Comparison of ENCODE assay signal across 19 cellular contexts in the genomic region with DNA sequence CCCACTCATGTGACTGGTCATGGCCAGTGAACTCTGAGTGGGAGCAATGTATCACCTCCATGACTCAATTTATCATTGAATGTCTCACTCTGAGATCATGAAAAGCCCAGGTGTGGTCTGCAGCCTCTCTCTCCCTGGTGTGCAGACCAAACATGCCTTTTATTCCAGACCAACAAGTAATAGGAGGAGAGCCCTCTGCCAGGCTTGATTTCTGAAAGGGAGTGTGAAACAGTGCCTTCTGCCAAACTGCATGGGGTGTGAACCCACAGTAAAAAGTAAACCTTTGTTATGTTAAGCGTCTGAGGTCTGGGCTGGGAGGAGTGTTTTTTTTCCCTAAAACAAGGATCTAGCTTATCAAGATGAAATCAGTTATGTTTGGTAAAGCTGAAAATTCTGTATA.
DNase-seq lines count a peak whose midpoint lies in the region; ATAC-seq lines count a peak whose summit lies in the region.
"Had no signal": no experiment of that assay in that cellular context is flagged by ENCODE, and none has a peak within 500 bp of the region (broad histone marks: within the 10 kb centered on the region; RNA-seq: fewer than 3 reads in every experiment).

No MANE protein-coding gene starts in this region.

- no peak overlapping the region for H3K4me3 ChIP-seq in HAP-1
- H3K4me3 ChIP-seq: A549, GM23248, SJCRH30 had no signal

- no peaks in the 10 kb centered on the region for H3K36me3 ChIP-seq in HAP-1 (replicated peaks)
- H3K36me3 ChIP-seq: SJCRH30 had no signal

- DNase-seq in COR-L47 (lab: John Stamatoyannopoulos, UW), result peak; percentile 53
- peak; percentile 39 to 60 for DNase-seq in HAP-1 (ENCODE audit: low spot score in 2 of 2)
- DNase-seq in astrocyte of the hippocampus (ENCODE audit: low read depth, low spot score), result peak; percentile 30
- DNase-seq in iPS-NIHi7 (ENCODE audit: extremely low spot score), result peak; percentile 19
- DNase-seq in activated CD4-positive, alpha-beta T cell treated with anti-CD3 and anti-CD28 coated beads, Interleukin-2, amount 50 U/mL, for 48 hours, result no peak
- DNase-seq in inferior parietal cortex (ENCODE audit: extremely low spot score), result no peak
- no peak for DNase-seq in left cardiac atrium
- DNase-seq: CD4-positive, alpha-beta T cell; DMS53; EL; GM23248; Kasumi-1; MM.1S; NCI-H1417; NCI-H1930; NCI-H446 treated with DMSO at 0.1 percent for 48 hours; NCI-H774; SJCRH30 had no signal

- H3K4me1 ChIP-seq in HAP-1, result peaks cover 6% of the 10 kb centered on the region; the same call in 1 of the 2 replicates
- H3K4me1 ChIP-seq: A549, SJCRH30 had no signal

- in situ Hi-C loops in HAP-1 (cut with MboI; ENCODE audit: low sequenced_read_pairs), result no loop called here

- no peaks in the 10 kb centered on the region for H3K9me3 ChIP-seq in HAP-1
- H3K9me3 ChIP-seq: A549, SJCRH30 had no signal

- intact Hi-C loops in left cardiac atrium (cut with DNase I), result no loop called here

- ATAC-seq in left cardiac atrium, result no peak
- ATAC-seq: A549 had no signal

- H3K27me3 ChIP-seq in HAP-1 (ENCODE audit: low read depth), result no peaks in the 10 kb centered on the region
- H3K27me3 ChIP-seq: SJCRH30 had no signal

Comparison
In these comparisons a context has a peak if more than half of its experiments do, and no peak if none do; other contexts are left out.
1. DNase-seq: peak in COR-L47 (single experiment), HAP-1 (2 of 2), astrocyte of the hippocampus (single experiment) and iPS-NIHi7 (single experiment); none in activated CD4-positive, alpha-beta T cell treated with anti-CD3 and anti-CD28 coated beads, Interleukin-2, amount 50 U/mL, for 48 hours (0 of 2), inferior parietal cortex (single experiment) and left cardiac atrium (single experiment).